ENCODE assay signal across 12 cellular contexts in genomic region chr5:172637122-172637580, GRCh38. TPM values are rescaled to one million over a fixed set of nuclear protein-coding genes. Genes with fewer than 3 reads are reported as not detected.
DNase-seq lines count a peak whose midpoint lies in the region; ATAC-seq, FAIRE-seq and TF ChIP-seq lines count a peak whose summit lies in the region.
"Had no signal": no experiment of that assay in that cellular context is flagged by ENCODE, and none has a peak within 500 bp of the region (broad histone marks: within the 10 kb centered on the region; RNA-seq: fewer than 3 reads in every experiment).

No MANE protein-coding gene starts in this region.

- H3K27me3 ChIP-seq in esophagus squamous epithelium, result peaks cover 0 to 13% (median 0%) of the 10 kb centered on the region in 4 donors
- peaks cover 3% of the 10 kb centered on the region for H3K27me3 ChIP-seq in suprapubic skin
- H3K27me3 ChIP-seq: gastroesophageal sphincter, SJSA1 had no signal

- H3K9me3 ChIP-seq in esophagus squamous epithelium, result no peaks in the 10 kb centered on the region
- H3K9me3 ChIP-seq in suprapubic skin, result no peaks in the 10 kb centered on the region
- H3K9me3 ChIP-seq: gastroesophageal sphincter had no signal

- H3K4me1 ChIP-seq in esophagus squamous epithelium (peaks cover 6 to 49% (median 24%) of the 10 kb centered on the region in 3 donors), suprapubic skin (peaks cover 38% of the 10 kb centered on the region)

- no peak for ATAC-seq in HG02642 (IDR thresholded peaks at IDR 0.05; ENCODE audit: poor library complexity, unreplicated experiment)
- ATAC-seq in HG03097 (IDR thresholded peaks at IDR 0.05; ENCODE audit: low FRiP score, unreplicated experiment), result no peak
- ATAC-seq: gastroesophageal sphincter had no signal

- H3K36me3 ChIP-seq in esophagus squamous epithelium, result no peaks in the 10 kb centered on the region
- no peaks in the 10 kb centered on the region for H3K36me3 ChIP-seq in suprapubic skin
- H3K36me3 ChIP-seq: gastroesophageal sphincter had no signal

- no peak for TF ChIP-seq EP300 in suprapubic skin (IDR thresholded peaks at IDR 0.05)

- TF ChIP-seq CTCF in esophagus squamous epithelium (IDR thresholded peaks at IDR 0.05) (peak in 3 of 6 experiments; percentile 15 to 26 (median 23)), suprapubic skin (IDR thresholded peaks at IDR 0.05) (no peak)

- TF ChIP-seq POLR2A in esophagus squamous epithelium (IDR thresholded peaks at IDR 0.05) (peak in 1 of 4 donors; percentile 19), suprapubic skin (IDR thresholded peaks at IDR 0.05) (no peak)

- FAIRE-seq in RCC 7860 (lab: Jason Lieb, UNC), result no peak
- FAIRE-seq: A204.1 had no signal

- H3K4me3 ChIP-seq in esophagus squamous epithelium (peak overlapping the region in 1 of 4 donors; percentile 31), suprapubic skin (no peak overlapping the region)
- H3K4me3 ChIP-seq: gastroesophageal sphincter, SJSA1 had no signal

- intact Hi-C loops in esophagus squamous epithelium (cut with DNase I), result no loop called here

- H3K27ac ChIP-seq in esophagus squamous epithelium (peak overlapping the region in 3 of 4 donors; percentile 20 to 70 (median 66)), suprapubic skin (no peak overlapping the region)
- H3K27ac ChIP-seq: gastroesophageal sphincter, KMS-11, SJSA1 had no signal

- DNase-seq in NCI-H524 (lab: John Stamatoyannopoulos, UW) (peak; percentile 45 to 70), NCI-H524 treated with DMSO at 0.1 percent for 48 hours (lab: John Stamatoyannopoulos, UW) (no peak), NCI-H510A treated with DMSO at 0.1 percent for 48 hours (lab: John Stamatoyannopoulos, UW) (peak; percentile 88), esophagus squamous epithelium (lab: John Stamatoyannopoulos, UW) (no peak), suprapubic skin (ENCODE audit: low spot score in 2 of 2) (peak; percentile 71 to 77), RCC 7860 (ENCODE audit: low spot score) (no peak)

- 49% methylated on average over 4 of the region's 10 CpGs; no CpG with 5 or more reads in 1 of the 2 donors for WGBS in esophagus squamous epithelium, 2 donors
- WGBS in suprapubic skin, result 32% methylated on average over 5 of the region's 10 CpGs

RNA-seq across cellular contexts. Expression of gene NEURL1B, which starts 3.9 kb away (rescaled TPM):
- total RNA-seq in esophagus squamous epithelium, result 10 to 100 TPM; 11.9 to 18.8 (median 15.6) TPM
- 10 to 100 TPM; 18.5 to 40.9 (median 30.4) TPM for total RNA-seq in suprapubic skin

Comparison
In these comparisons a context has a peak if more than half of its experiments do, and no peak if none do; other contexts are left out.
1. DNase-seq: peak in NCI-H524 (2 of 2), NCI-H510A treated with DMSO at 0.1 percent for 48 hours (single experiment) and suprapubic skin (2 of 2); none in NCI-H524 treated with DMSO at 0.1 percent for 48 hours (single experiment), esophagus squamous epithelium (single experiment) and RCC 7860 (single experiment).